ENCODE assay signal across 11 cellular contexts in genomic region chr6:5083813-5084191, GRCh38. TPM values are rescaled to one million over a fixed set of nuclear protein-coding genes. Genes with fewer than 3 reads are reported as not detected.
DNase-seq lines count a peak whose midpoint lies in the region; ATAC-seq and TF ChIP-seq lines count a peak whose summit lies in the region.
"Had no signal": no experiment of that assay in that cellular context is flagged by ENCODE, and none has a peak within 500 bp of the region (broad histone marks: within the 10 kb centered on the region; RNA-seq: fewer than 3 reads in every experiment).

No MANE protein-coding gene starts in this region.

- in situ Hi-C loops in GM13976 (cut with MboI; ENCODE audit: low sequenced_read_pairs, unreplicated experiment): no loop called here

- H3K27ac ChIP-seq in HUES48 (ENCODE audit: low read depth, low read length) (no peak overlapping the region), iPS-18a (ENCODE audit: low read length) (no peak overlapping the region), spleen (peak overlapping the region; percentile 77 to 92 (median 86)), thyroid gland (no peak overlapping the region)

- H3K9me3 ChIP-seq in HUES48 (ENCODE audit: control insufficient read depth, insufficient read depth, low read length): no peaks in the 10 kb centered on the region
- no peaks in the 10 kb centered on the region for H3K9me3 ChIP-seq in iPS-18a (ENCODE audit: control insufficient read depth, low read depth, low read length)
- H3K9me3 ChIP-seq in spleen: no peaks in the 10 kb centered on the region
- no peaks in the 10 kb centered on the region for H3K9me3 ChIP-seq in thyroid gland
- H3K9me3 ChIP-seq: SK-N-SH had no signal

- H3K4me3 ChIP-seq in HUES48 (ENCODE audit: low read depth, low read length): peak overlapping the region; percentile 63; the same call in 1 of the 2 replicates
- H3K4me3 ChIP-seq in iPS-18a (ENCODE audit: low read length): peak overlapping the region; percentile 67
- peak overlapping the region in 5 of 8 donors; percentile 55 to 82 (median 60) for H3K4me3 ChIP-seq in spleen
- peak overlapping the region in 1 of 3 donors; percentile 58 for H3K4me3 ChIP-seq in thyroid gland (replicated peaks in 1 of 3)

- 69 to 81% (median 77%) methylated on average over 10 of the region's 10 CpGs for WGBS in spleen, 5 donors
- WGBS in thyroid gland, 2 donors: 83 to 84% methylated on average over 10 of the region's 10 CpGs

- H3K4me1 ChIP-seq in HUES48 (ENCODE audit: control insufficient read depth, insufficient read depth, low read length) (peaks cover 5% of the 10 kb centered on the region; the same call in 1 of the 2 replicates), iPS-18a (ENCODE audit: control insufficient read depth, low read depth, low read length) (no peaks in the 10 kb centered on the region), spleen (peaks cover 6 to 61% (median 43%) of the 10 kb centered on the region in 6 donors), thyroid gland (peaks cover 8 to 14% of the 10 kb centered on the region in 2 donors)

- H3K27me3 ChIP-seq in HUES48 (ENCODE audit: control insufficient read depth, insufficient read depth, low read length): peaks cover 74% of the 10 kb centered on the region
- H3K27me3 ChIP-seq in iPS-18a (ENCODE audit: control insufficient read depth, insufficient read depth, low read length): peaks cover 66% of the 10 kb centered on the region
- H3K27me3 ChIP-seq in spleen (replicated peaks in 1 of 7): peaks cover 0 to 56% (median 28%) of the 10 kb centered on the region in 7 donors
- H3K27me3 ChIP-seq in thyroid gland: no peaks in the 10 kb centered on the region

- no peak for TF ChIP-seq POLR2A in spleen (IDR thresholded peaks at IDR 0.05)
- no peak for TF ChIP-seq POLR2A in thyroid gland (IDR thresholded peaks at IDR 0.05)

- no peaks in the 10 kb centered on the region for H3K9me3 Mint-ChIP-seq in activated CD8-positive, alpha-beta T cell treated with anti-CD3 and anti-CD28 coated beads for 36 hours

- no peaks in the 10 kb centered on the region for H3K36me3 ChIP-seq in HUES48 (ENCODE audit: control insufficient read depth, insufficient read depth, low read length)
- H3K36me3 ChIP-seq in iPS-18a (ENCODE audit: control insufficient read depth, low read depth, low read length): no peaks in the 10 kb centered on the region
- H3K36me3 ChIP-seq in spleen: no peaks in the 10 kb centered on the region
- no peaks in the 10 kb centered on the region for H3K36me3 ChIP-seq in thyroid gland

- H3K27me3 Mint-ChIP-seq in activated CD8-positive, alpha-beta T cell treated with anti-CD3 and anti-CD28 coated beads for 36 hours: peaks cover 33% of the 10 kb centered on the region

- TF ChIP-seq CTCF in activated CD8-positive, alpha-beta T cell treated with anti-CD3 and anti-CD28 coated beads for 36 hours (IDR thresholded peaks at IDR 0.05): no peak
- TF ChIP-seq CTCF in spleen (IDR thresholded peaks at IDR 0.05 in 8 of 11, conservative IDR thresholded peaks at IDR 0.05 in 3 of 11) (no peak), GM13976 (IDR thresholded peaks at IDR 0.05; ENCODE audit: borderline replicate concordance, control extremely low read depth, extremely low read depth, insufficient read depth, missing control alignments) (no peak), thyroid gland (IDR thresholded peaks at IDR 0.05) (no peak)

- peak overlapping the region; percentile 53 for H3K4me3 Mint-ChIP-seq in activated CD8-positive, alpha-beta T cell treated with anti-CD3 and anti-CD28 coated beads for 36 hours

- CTCF ChIA-PET in activated CD8-positive, alpha-beta T cell treated with anti-CD3 and anti-CD28 coated beads for 36 hours (lab: Charles Lee): no interaction called here

- peaks cover 2% of the 10 kb centered on the region for H3K4me1 Mint-ChIP-seq in activated CD8-positive, alpha-beta T cell treated with anti-CD3 and anti-CD28 coated beads for 36 hours (ENCODE audit: low read depth)

- no peak for DNase-seq in activated CD8-positive, alpha-beta T cell treated with anti-CD3 and anti-CD28 coated beads for 36 hours
- DNase-seq in spleen (no peak), GM13976 (ENCODE audit: low spot score) (no peak), NCI-H345 treated with DMSO at 0.1 percent for 48 hours (lab: John Stamatoyannopoulos, UW; ENCODE audit: unreplicated experiment) (no peak), thyroid gland (no peak)
- DNase-seq: DMS 273 treated with DMSO at 0.1 percent for 48 hours; NCI-H2227 treated with DMSO at 0.1 percent for 48 hours; stimulated activated CD4-positive, alpha-beta T cell treated with anti-CD3 and anti-CD28 coated beads, Interleukin-4, amount 100 ng/mL, for 4 hours had no signal

- no peak overlapping the region for H3K9ac ChIP-seq in HUES48 (ENCODE audit: low read depth, low read length)
- no peak overlapping the region for H3K9ac ChIP-seq in iPS-18a (ENCODE audit: low read length)

- POLR2A ChIA-PET in activated CD8-positive, alpha-beta T cell treated with anti-CD3 and anti-CD28 coated beads for 36 hours (lab: Charles Lee): no interaction called here

- ATAC-seq in activated CD8-positive, alpha-beta T cell treated with anti-CD3 and anti-CD28 coated beads for 36 hours: no peak

- intact Hi-C loops in activated CD8-positive, alpha-beta T cell treated with anti-CD3 and anti-CD28 coated beads for 36 hours (cut with micrococcal nuclease): no loop called here
- intact Hi-C loops in spleen (cut with DNase I; ENCODE audit: low total_unique reads): no loop called here
- intact Hi-C loops in thyroid gland (cut with DNase I): no loop called here

- H3K27ac Mint-ChIP-seq in activated CD8-positive, alpha-beta T cell treated with anti-CD3 and anti-CD28 coated beads for 36 hours: no peak overlapping the region

- H3K36me3 Mint-ChIP-seq in activated CD8-positive, alpha-beta T cell treated with anti-CD3 and anti-CD28 coated beads for 36 hours (ENCODE audit: low read depth): no peaks in the 10 kb centered on the region

RNA-seq across cellular contexts. Expression of gene PPP1R3G, which starts 1.3 kb away (rescaled TPM):
- total RNA-seq in activated CD8-positive, alpha-beta T cell treated with anti-CD3 and anti-CD28 coated beads for 36 hours: under 1 TPM; 0.14 to 0.16 TPM
- total RNA-seq in spleen (10 to 100 TPM in 1 of 7 donors, 1 to 10 TPM in 6; 2.2 to 10.1 (median 5.0) TPM), thyroid gland (1 to 10 TPM in 1 of 4 donors, under 1 TPM in 3; 0.78 to 1.6 (median 0.91) TPM)
- polyA plus RNA-seq in spleen: 1 to 10 TPM in 1 of 3 donors, under 1 TPM in 2; 0.54 to 2.0 (median 0.93) TPM

Comparison
In these comparisons a context has a peak if more than half of its experiments do, and no peak if none do; other contexts are left out.
1. H3K27ac ChIP-seq: peak in spleen (8 of 8); none in HUES48 (single experiment), iPS-18a (single experiment) and thyroid gland (0 of 3).